Comparison of ENCODE assay signal across 27 cellular contexts in the genomic region with DNA sequence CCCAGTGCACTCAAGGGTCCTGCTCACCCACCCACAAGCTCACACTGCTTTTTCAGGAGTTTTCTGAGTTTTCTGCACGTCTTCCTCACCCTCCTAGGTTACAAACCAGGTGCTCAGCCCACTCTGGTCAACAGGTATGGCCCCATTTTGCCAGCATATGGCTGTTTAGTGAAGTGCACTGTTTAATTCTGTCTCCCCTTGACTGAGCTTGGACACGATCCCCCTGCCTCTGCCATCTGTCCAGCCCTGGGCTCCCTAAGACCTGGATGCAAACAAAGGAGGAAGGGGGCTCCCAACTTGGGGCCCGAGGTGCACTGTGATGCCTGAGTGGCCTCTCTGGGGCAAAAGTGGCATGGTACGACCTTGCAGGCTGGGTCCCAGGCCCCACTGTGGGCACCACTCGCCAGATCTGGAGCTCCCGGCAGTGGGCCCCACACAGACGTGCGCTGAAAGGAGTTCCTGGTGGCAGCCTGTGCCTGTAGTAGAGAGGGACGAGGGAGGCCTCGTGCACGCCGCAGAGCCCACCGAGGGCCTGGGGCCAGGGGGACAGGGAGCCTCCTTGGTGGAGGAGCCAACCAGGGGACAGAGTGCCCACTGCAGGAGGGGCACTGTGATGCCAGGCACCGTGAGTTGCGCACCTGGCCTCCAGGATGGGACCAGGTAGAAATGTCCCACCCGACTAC. TPM values are rescaled to one million over a fixed set of nuclear protein-coding genes. Genes with fewer than 3 reads are reported as not detected.
DNase-seq lines count a peak whose midpoint lies in the region; ATAC-seq and TF ChIP-seq lines count a peak whose summit lies in the region.
"Had no signal": no experiment of that assay in that cellular context is flagged by ENCODE, and none has a peak within 500 bp of the region (broad histone marks: within the 10 kb centered on the region; RNA-seq: fewer than 3 reads in every experiment).

No MANE protein-coding gene starts in this region.

- no peak overlapping the region for H2AFZ ChIP-seq in hepatocyte
- H2AFZ ChIP-seq: GM23248 had no signal

- no peaks in the 10 kb centered on the region for H3K27me3 ChIP-seq in right cardiac atrium (ENCODE audit: control insufficient read depth, insufficient read depth)
- H3K27me3 ChIP-seq in hepatocyte: peaks cover 3% of the 10 kb centered on the region
- no peaks in the 10 kb centered on the region for H3K27me3 ChIP-seq in CD4-positive, alpha-beta T cell (ENCODE audit: control insufficient read depth, insufficient read depth, low read length)
- H3K27me3 ChIP-seq: colonic mucosa, pancreas, SJCRH30, testis had no signal

- CTCF ChIA-PET in CD4-positive, alpha-beta T cell (lab: Charles Lee): no interaction called here

- H4K20me1 ChIP-seq in hepatocyte (ENCODE audit: insufficient read depth, poor library complexity, severe bottlenecking): no peaks in the 10 kb centered on the region

- peak overlapping the region; percentile 21 for H3K4me2 ChIP-seq in hepatocyte

- DNase-seq in right cardiac atrium (peak in 2 of 3 donors; percentile 31 to 43), left ventricle myocardium superior (no peak), hepatocyte (ENCODE audit: low spot score) (no peak), NCI-H526 (lab: John Stamatoyannopoulos, UW) (no peak)
- DNase-seq in stimulated activated naive B cell treated with anti-CD40 and anti-IgM and Interleukin-4, amounts not matched to agents 10 μg/mL and 1 μg/mL and 100 μg/mL, for 72 hours: no peak
- no peak for DNase-seq in CD4-positive, alpha-beta T cell
- DNase-seq: activated B cell treated with CpG ODN at 0.5 μM for 24 hours; activated CD4-positive, alpha-beta T cell treated with anti-CD3 and anti-CD28 coated beads, Interleukin-2, amount 50 U/mL, for 1 hour; activated gamma-delta T cell; activated naive CD8-positive, alpha-beta T cell treated with anti-CD3 and anti-CD28 coated beads for 36 hours; activated T-cell treated with anti-CD3 and anti-CD28 coated beads, Interleukin-2, amount 50 U/mL, for 4 hours; anterior cingulate cortex; Calu3; colonic mucosa; effector CD8-positive, alpha-beta T cell; GM23248; hippocampal formation; NCI-H1694; NCI-H446 treated with DMSO at 0.1 percent for 48 hours; pancreas; retina; SJCRH30; stimulated activated CD4-positive, alpha-beta T cell treated with anti-CD3 and anti-CD28 coated beads, Interleukin-2, amount 100 ng/mL, for 24 hours; testis had no signal

- no peak overlapping the region for H3K4me3 Mint-ChIP-seq in stimulated activated naive B cell treated with anti-CD40 and anti-IgM and Interleukin-4, amounts not matched to agents 10 μg/mL and 1 μg/mL and 100 μg/mL, for 72 hours
- H3K4me3 Mint-ChIP-seq in CD4-positive, alpha-beta T cell: no peak overlapping the region
- H3K4me3 Mint-ChIP-seq: activated B cell treated with CpG ODN at 0.5 μM for 24 hours; activated naive CD8-positive, alpha-beta T cell treated with anti-CD3 and anti-CD28 coated beads for 36 hours; activated T-cell treated with anti-CD3 and anti-CD28 coated beads, Interleukin-2, amount 50 U/mL, for 4 hours; natural killer cell treated with Interleukin-12 subunit alpha and Interleukin-12 subunit beta and Interleukin-15 and Interleukin-18, amount 100 ng/mL, for 72 hours; stimulated activated naive CD8-positive, alpha-beta T cell treated with anti-CD3 and anti-CD28 coated beads, Interleukin-15, Interleukin-2, amounts not matched to agents 100 ng/mL and 50 ng/mL, for 24 hours had no signal

- H3K27me3 Mint-ChIP-seq in stimulated activated naive B cell treated with anti-CD40 and anti-IgM and Interleukin-4, amounts not matched to agents 10 μg/mL and 1 μg/mL and 100 μg/mL, for 72 hours: no peaks in the 10 kb centered on the region
- H3K27me3 Mint-ChIP-seq in CD4-positive, alpha-beta T cell: no peaks in the 10 kb centered on the region
- H3K27me3 Mint-ChIP-seq: activated B cell treated with CpG ODN at 0.5 μM for 24 hours; activated naive CD8-positive, alpha-beta T cell treated with anti-CD3 and anti-CD28 coated beads for 36 hours; natural killer cell treated with Interleukin-12 subunit alpha and Interleukin-12 subunit beta and Interleukin-15 and Interleukin-18, amount 100 ng/mL, for 72 hours; stimulated activated naive CD8-positive, alpha-beta T cell treated with anti-CD3 and anti-CD28 coated beads, Interleukin-15, Interleukin-2, amounts not matched to agents 100 ng/mL and 50 ng/mL, for 24 hours had no signal

- intact Hi-C loops in right cardiac atrium (cut with DNase I): no loop called here
- intact Hi-C loops in left ventricle myocardium superior (cut with micrococcal nuclease): no loop called here
- intact Hi-C loops in CD4-positive, alpha-beta T cell (cut with DNase I, micrococcal nuclease): no loop called here

- no peaks in the 10 kb centered on the region for H3K36me3 ChIP-seq in hepatocyte (replicated peaks; ENCODE audit: insufficient read depth, low read depth)
- H3K36me3 ChIP-seq: colonic mucosa, pancreas, SJCRH30 had no signal

- H3K27ac ChIP-seq in right cardiac atrium (ENCODE audit: low read length): no peak overlapping the region
- no peak overlapping the region for H3K27ac ChIP-seq in hepatocyte
- no peak overlapping the region for H3K27ac ChIP-seq in CD4-positive, alpha-beta T cell (ENCODE audit: low read depth, low read length)
- H3K27ac ChIP-seq: colonic mucosa, GM23248, pancreas, testis had no signal

- H3K9me3 ChIP-seq in right cardiac atrium (ENCODE audit: control insufficient read depth, low read length) (no peaks in the 10 kb centered on the region), hepatocyte (ENCODE audit: low read depth) (no peaks in the 10 kb centered on the region)
- H3K9me3 ChIP-seq in CD4-positive, alpha-beta T cell (ENCODE audit: control insufficient read depth, low read length): no peaks in the 10 kb centered on the region
- H3K9me3 ChIP-seq: colonic mucosa, pancreas, SJCRH30, testis had no signal

- 92% methylated on average over 16 of the region's 16 CpGs for WGBS in right cardiac atrium
- WGBS in hepatocyte (ENCODE audit: low lambda C conversion rate, missing lambda C conversion rate): 70% methylated on average over 16 of the region's 16 CpGs

- POLR2A ChIA-PET in CD4-positive, alpha-beta T cell (lab: Charles Lee): no interaction called here

- H3K9me2 ChIP-seq in hepatocyte (replicated peaks; ENCODE audit: insufficient read depth): no peaks in the 10 kb centered on the region

- peak overlapping the region; percentile 25 for H3K27ac Mint-ChIP-seq in stimulated activated naive B cell treated with anti-CD40 and anti-IgM and Interleukin-4, amounts not matched to agents 10 μg/mL and 1 μg/mL and 100 μg/mL, for 72 hours
- no peak overlapping the region for H3K27ac Mint-ChIP-seq in CD4-positive, alpha-beta T cell
- H3K27ac Mint-ChIP-seq: activated B cell treated with CpG ODN at 0.5 μM for 24 hours; activated naive CD8-positive, alpha-beta T cell treated with anti-CD3 and anti-CD28 coated beads for 36 hours; natural killer cell treated with Interleukin-12 subunit alpha and Interleukin-12 subunit beta and Interleukin-15 and Interleukin-18, amount 100 ng/mL, for 72 hours; stimulated activated naive CD8-positive, alpha-beta T cell treated with anti-CD3 and anti-CD28 coated beads, Interleukin-15, Interleukin-2, amounts not matched to agents 100 ng/mL and 50 ng/mL, for 24 hours had no signal

- no peak for TF ChIP-seq CTCF in hepatocyte (IDR thresholded peaks at IDR 0.05; ENCODE audit: poor library complexity)
- TF ChIP-seq CTCF in CD4-positive, alpha-beta T cell (IDR thresholded peaks at IDR 0.05): no peak

- no peaks in the 10 kb centered on the region for H3K9me3 Mint-ChIP-seq in stimulated activated naive B cell treated with anti-CD40 and anti-IgM and Interleukin-4, amounts not matched to agents 10 μg/mL and 1 μg/mL and 100 μg/mL, for 72 hours
- H3K9me3 Mint-ChIP-seq in CD4-positive, alpha-beta T cell: no peaks in the 10 kb centered on the region
- H3K9me3 Mint-ChIP-seq: activated B cell treated with CpG ODN at 0.5 μM for 24 hours; activated naive CD8-positive, alpha-beta T cell treated with anti-CD3 and anti-CD28 coated beads for 36 hours; activated T-cell treated with anti-CD3 and anti-CD28 coated beads, Interleukin-2, amount 50 U/mL, for 4 hours; natural killer cell treated with Interleukin-12 subunit alpha and Interleukin-12 subunit beta and Interleukin-15 and Interleukin-18, amount 100 ng/mL, for 72 hours; stimulated activated naive CD8-positive, alpha-beta T cell treated with anti-CD3 and anti-CD28 coated beads, Interleukin-15, Interleukin-2, amounts not matched to agents 100 ng/mL and 50 ng/mL, for 24 hours had no signal

- H3K4me3 ChIP-seq in right cardiac atrium (ENCODE audit: low read length) (no peak overlapping the region), hepatocyte (no peak overlapping the region)
- H3K4me3 ChIP-seq: colonic mucosa, GM23248, lung, pancreas, SJCRH30, testis had no signal

- no peaks in the 10 kb centered on the region for H3K4me1 ChIP-seq in right cardiac atrium (ENCODE audit: control insufficient read depth, insufficient read depth, low read length)
- peaks cover 17% of the 10 kb centered on the region for H3K4me1 ChIP-seq in hepatocyte (ENCODE audit: insufficient read depth)
- H3K4me1 ChIP-seq: colonic mucosa, pancreas had no signal

- no peak for ATAC-seq in right cardiac atrium
- ATAC-seq in left ventricle myocardium superior: no peak
- no peak for ATAC-seq in stimulated activated naive B cell treated with anti-CD40 and anti-IgM and Interleukin-4, amounts not matched to agents 10 μg/mL and 1 μg/mL and 100 μg/mL, for 72 hours (replicated peaks)
- no peak for ATAC-seq in CD4-positive, alpha-beta T cell (ENCODE audit: poor library complexity)
- ATAC-seq: activated T-cell treated with anti-CD3 and anti-CD28 coated beads, Interleukin-2, amount 50 U/mL, for 4 hours; natural killer cell treated with Interleukin-12 subunit alpha and Interleukin-12 subunit beta and Interleukin-15 and Interleukin-18, amount 100 ng/mL, for 72 hours; pancreas had no signal

- H3K4me1 Mint-ChIP-seq in stimulated activated naive B cell treated with anti-CD40 and anti-IgM and Interleukin-4, amounts not matched to agents 10 μg/mL and 1 μg/mL and 100 μg/mL, for 72 hours: peaks cover 4 to 9% of the 10 kb centered on the region in 2 donors
- peaks cover 2% of the 10 kb centered on the region for H3K4me1 Mint-ChIP-seq in CD4-positive, alpha-beta T cell (ENCODE audit: low read depth)
- H3K4me1 Mint-ChIP-seq: activated B cell treated with CpG ODN at 0.5 μM for 24 hours; activated naive CD8-positive, alpha-beta T cell treated with anti-CD3 and anti-CD28 coated beads for 36 hours had no signal

- peaks cover 23 to 24% of the 10 kb centered on the region in 2 donors for H3K36me3 Mint-ChIP-seq in stimulated activated naive B cell treated with anti-CD40 and anti-IgM and Interleukin-4, amounts not matched to agents 10 μg/mL and 1 μg/mL and 100 μg/mL, for 72 hours
- peaks cover 10% of the 10 kb centered on the region for H3K36me3 Mint-ChIP-seq in CD4-positive, alpha-beta T cell (ENCODE audit: low read depth)
- H3K36me3 Mint-ChIP-seq: natural killer cell treated with Interleukin-12 subunit alpha and Interleukin-12 subunit beta and Interleukin-15 and Interleukin-18, amount 100 ng/mL, for 72 hours had no signal

- no peaks in the 10 kb centered on the region for H3K79me2 ChIP-seq in hepatocyte

RNA-seq across cellular contexts. Expression of a gene that starts 37.3 kb away (rescaled TPM):
- 10 to 100 TPM; 69.6 to 89.3 (median 84.4) TPM for total RNA-seq in right cardiac atrium
- polyA plus RNA-seq in right cardiac atrium: 102 TPM
- 83.4 TPM for total RNA-seq in left ventricle myocardium superior
- 74.5 and 78.2 TPM in 2 replicates for total RNA-seq in hepatocyte
- 129 and 153 TPM in 2 replicates for polyA plus RNA-seq in hepatocyte
- total RNA-seq in CD4-positive, alpha-beta T cell: 10 to 100 TPM; 11.3 to 11.4 TPM

RNA-seq across cellular contexts. Expression of a gene that starts 37.3 kb away (rescaled TPM):
- total RNA-seq in right cardiac atrium (10 to 100 TPM; 18.7 to 28.5 (median 26.0) TPM), left ventricle myocardium superior (42.4 TPM), hepatocyte (0.60 TPM in 1 of 2 replicates, not detected in the other)
- polyA plus RNA-seq in right cardiac atrium (32.9 TPM), hepatocyte (1.6 and 2.1 TPM in 2 replicates)
- total RNA-seq in CD4-positive, alpha-beta T cell: 10 to 100 TPM; 18.6 to 19.5 TPM

RNA-seq across cellular contexts. Expression of a gene that starts 49.6 kb away (rescaled TPM):
- 1 to 10 TPM; 2.8 to 4.9 (median 4.0) TPM for total RNA-seq in right cardiac atrium
- 2.1 TPM for polyA plus RNA-seq in right cardiac atrium
- 3.4 TPM for total RNA-seq in left ventricle myocardium superior
- total RNA-seq in hepatocyte: 2.6 and 4.1 TPM in 2 replicates
- polyA plus RNA-seq in hepatocyte: 8.5 TPM in 2 replicates
- 1 to 10 TPM; 3.0 to 6.5 TPM for total RNA-seq in CD4-positive, alpha-beta T cell

RNA-seq across cellular contexts. Expression of a gene that starts 49.6 kb away (rescaled TPM):
- total RNA-seq in right cardiac atrium (1 to 10 TPM; 6.8 to 9.9 (median 8.8) TPM), left ventricle myocardium superior (8.0 TPM), hepatocyte (12.3 and 15.9 TPM in 2 replicates)
- polyA plus RNA-seq in right cardiac atrium (5.8 TPM), hepatocyte (12.9 and 13.0 TPM in 2 replicates)
- total RNA-seq in CD4-positive, alpha-beta T cell: 10 to 100 TPM; 24.7 TPM

Comparison
In these comparisons a context has a peak if more than half of its experiments do, and no peak if none do; other contexts are left out.
1. DNase-seq: peak in right cardiac atrium (2 of 3); none in left ventricle myocardium superior (single experiment), hepatocyte (single experiment), stimulated activated naive B cell treated with anti-CD40 and anti-IgM and Interleukin-4, amounts not matched to agents 10 μg/mL and 1 μg/mL and 100 μg/mL, for 72 hours (single experiment), NCI-H526 (0 of 2) and CD4-positive, alpha-beta T cell (0 of 10).
2. RNA of a gene that starts 37.3 kb away (total RNA-seq): 42.4 TPM in left ventricle myocardium superior (single experiment), 18.7 to 28.5 TPM in right cardiac atrium and 18.6 to 19.5 TPM in CD4-positive, alpha-beta T cell; 0.60 TPM in hepatocyte; every median in the first group is over 10 times any median in the second.